In genomic region chr6:75098709-75099108, GRCh38 we compare ENCODE assay signal across 1 cellular context.
TF ChIP-seq lines count a peak whose summit lies in the region.

No MANE protein-coding gene starts in this region.

TF ChIP-seq in WTC11, 78 proteins besides CTCF, POLR2A, EP300 and RAD21 (continued from another document):
- TF ChIP-seq CBFB (CRISPR knock-in tag; IDR thresholded peaks at IDR 0.05; ENCODE audit: low read depth) (no peak), ZNF281 (CRISPR knock-in tag; IDR thresholded peaks at IDR 0.05) (no peak), NR3C1 (CRISPR knock-in tag; conservative IDR thresholded peaks at IDR 0.05; ENCODE audit: low read depth) (no peak), SOX15 (CRISPR knock-in tag; IDR thresholded peaks at IDR 0.05) (no peak), MXD4 (CRISPR knock-in tag; IDR thresholded peaks at IDR 0.05; ENCODE audit: borderline replicate concordance) (no peak)
